ENCODE assay signal across 26 cellular contexts in the genomic region with DNA sequence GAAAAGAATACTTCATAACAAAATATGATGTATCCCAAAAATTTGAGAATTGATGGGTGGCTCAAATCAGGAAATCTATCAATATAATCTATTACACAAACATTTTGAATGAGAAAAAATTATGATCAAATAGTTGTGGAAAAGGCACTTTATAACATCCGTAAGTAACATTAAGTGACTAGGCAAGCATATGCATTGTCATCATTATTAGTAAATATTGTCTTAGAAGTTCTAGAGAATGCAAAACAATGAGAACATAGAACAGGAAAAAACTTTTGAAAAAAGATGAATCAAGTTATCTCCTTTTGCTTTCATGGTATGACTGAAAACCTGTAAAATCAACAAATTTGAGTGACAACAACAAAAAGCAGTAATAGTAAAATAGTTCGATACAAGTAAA. TPM values are rescaled to one million over a fixed set of nuclear protein-coding genes. Genes with fewer than 3 reads are reported as not detected.
DNase-seq lines count a peak whose midpoint lies in the region; ATAC-seq, FAIRE-seq and TF ChIP-seq lines count a peak whose summit lies in the region.
"Had no signal": no experiment of that assay in that cellular context is flagged by ENCODE, and none has a peak within 500 bp of the region (broad histone marks: within the 10 kb centered on the region; RNA-seq: fewer than 3 reads in every experiment).

No MANE protein-coding gene starts in this region.

- H4K20me1 ChIP-seq in HepG2 (ENCODE audit: insufficient read depth, low read length) = no peaks in the 10 kb centered on the region
- no peaks in the 10 kb centered on the region for H4K20me1 ChIP-seq in K562 (replicated peaks; ENCODE audit: control insufficient read depth, insufficient read depth, low read length)
- H4K20me1 ChIP-seq: BLaER1 had no signal

- H3K4me3 ChIP-seq in HepG2 (replicated peaks in 1 of 3; ENCODE audit: insufficient read depth in 1 of 3, low read depth in 2 of 3, low read length in 3 of 3) = no peak overlapping the region
- H3K4me3 ChIP-seq in right lobe of liver = no peak overlapping the region
- H3K4me3 ChIP-seq in K562 = no peak overlapping the region
- H3K4me3 ChIP-seq in transverse colon = no peak overlapping the region
- H3K4me3 ChIP-seq: BLaER1, GM12878 had no signal

- no peak overlapping the region for H3K27ac ChIP-seq in HepG2 (ENCODE audit: extremely low read length, insufficient read depth, low read length)
- H3K27ac ChIP-seq in right lobe of liver = no peak overlapping the region
- no peak overlapping the region for H3K27ac ChIP-seq in K562 (ENCODE audit: extremely low read depth, low read depth, low read length)
- H3K27ac ChIP-seq in transverse colon = no peak overlapping the region
- H3K27ac ChIP-seq: 22Rv1, BLaER1 had no signal

- no peaks in the 10 kb centered on the region for H3K9me1 ChIP-seq in K562 (ENCODE audit: control insufficient read depth, insufficient read depth, low read length)

- TF ChIP-seq EP300 in HepG2 (IDR thresholded peaks at IDR 0.05; ENCODE audit: low read depth in 2 of 2, low read length in 2 of 2) = no peak
- TF ChIP-seq EP300 in HepG2 (CRISPR knock-in tag; IDR thresholded peaks at IDR 0.05; ENCODE audit: borderline replicate concordance) = no peak
- TF ChIP-seq EP300 in K562 (IDR thresholded peaks at IDR 0.05; ENCODE audit: low read length) = no peak
- no peak for TF ChIP-seq EP300 in transverse colon (IDR thresholded peaks at IDR 0.05; ENCODE audit: low read depth)

- in situ Hi-C loops in HepG2 (cut with HindIII; ENCODE audit: extremely low pct_ligation_motif_present, low pct_unique_long_range_greater_than_20kb) (no loop called here), K562 (cut with MboI) (no loop called here), transverse colon (cut with MboI; ENCODE audit: low pct_ligation_motif_present in 1 of 4, low pct_unique_long_range_greater_than_20kb in 1 of 4, low sequenced_read_pairs in 3 of 4) (loop anchor here in 1 of 4 donors (10.0 kb wide), 1 partner anchor 62 kb away; no protein-coding TSS in a partner anchor)

- H3K36me3 ChIP-seq in HepG2 (replicated peaks in 1 of 2; ENCODE audit: control insufficient read depth in 1 of 2, insufficient read depth in 2 of 2, low read length in 2 of 2) (no peaks in the 10 kb centered on the region), right lobe of liver (no peaks in the 10 kb centered on the region), K562 (ENCODE audit: control insufficient read depth, insufficient read depth, low read length) (no peaks in the 10 kb centered on the region), transverse colon (no peaks in the 10 kb centered on the region)
- H3K36me3 ChIP-seq: BE2C, BLaER1 had no signal

- no peaks in the 10 kb centered on the region for H3K27me3 ChIP-seq in HepG2 (ENCODE audit: control insufficient read depth in 1 of 2, insufficient read depth in 2 of 2, low read length in 2 of 2)
- no peaks in the 10 kb centered on the region for H3K27me3 ChIP-seq in right lobe of liver
- H3K27me3 ChIP-seq in K562 (ENCODE audit: control insufficient read depth in 2 of 2, insufficient read depth in 2 of 2, low read length in 2 of 2) = no peaks in the 10 kb centered on the region
- no peaks in the 10 kb centered on the region for H3K27me3 ChIP-seq in transverse colon
- H3K27me3 ChIP-seq: BLaER1 had no signal

- POLR2A ChIA-PET in HepG2 (lab: Yijun Ruan, JAX) (no interaction called here), K562 (lab: Yijun Ruan, JAX) (no interaction called here)

- H3K4me1 ChIP-seq in HepG2 (ENCODE audit: insufficient read depth, low read length) = no peaks in the 10 kb centered on the region
- H3K4me1 ChIP-seq in right lobe of liver = no peaks in the 10 kb centered on the region
- H3K4me1 ChIP-seq in K562 (replicated peaks in 1 of 2; ENCODE audit: control insufficient read depth in 2 of 2, insufficient read depth in 2 of 2, low read length in 2 of 2) = peaks cover 0 to 23% of the 10 kb centered on the region in 2 experiments; a peak in 2 of 5 replicates
- H3K4me1 ChIP-seq in transverse colon = no peaks in the 10 kb centered on the region
- H3K4me1 ChIP-seq: BE2C, BLaER1 had no signal

- ATAC-seq in HepG2 (no peak), right lobe of liver (no peak), K562 (no peak)
- ATAC-seq: GM12878 had no signal

- CTCF ChIA-PET in HepG2 (lab: Yijun Ruan, JAX; ENCODE audit: low intra/inter-chr PET ratio, low total read pairs) (no interaction called here), K562 (lab: Yijun Ruan, JAX; ENCODE audit: low intra/inter-chr PET ratio) (no interaction called here)

- intact Hi-C loops in HepG2 (cut with micrococcal nuclease; ENCODE audit: unreplicated experiment) (loop anchor here (5.0 kb wide), 1 partner anchor 750 kb away; no protein-coding TSS in a partner anchor), right lobe of liver (cut with DNase I) (no loop called here), K562 (cut with micrococcal nuclease) (no loop called here), transverse colon (cut with DNase I; ENCODE audit: low total_unique reads) (no loop called here)

- no peak overlapping the region for H3K4me2 ChIP-seq in HepG2 (ENCODE audit: low read depth, low read length)
- no peak overlapping the region for H3K4me2 ChIP-seq in K562 (ENCODE audit: insufficient read depth, low read length)
- H3K4me2 ChIP-seq: BLaER1 had no signal

- no peak overlapping the region for H2AFZ ChIP-seq in HepG2 (ENCODE audit: low read length)
- H2AFZ ChIP-seq in K562 (ENCODE audit: low read depth, low read length) = no peak overlapping the region

- 45% methylated on average over 2 of the region's 2 CpGs for WGBS in HepG2 (ENCODE audit: low lambda C conversion rate)
- WGBS in right lobe of liver (ENCODE audit: insufficient coverage, low coverage, low lambda C conversion rate, missing lambda C conversion rate) = 65% methylated on average over 2 of the region's 2 CpGs
- WGBS in K562 (ENCODE audit: insufficient coverage, low coverage, missing lambda C conversion rate) = 94% methylated on average over 2 of the region's 2 CpGs
- WGBS in transverse colon (ENCODE audit: low coverage in 1 of 2), 2 donors = 69 to 86% methylated on average over 2 of the region's 2 CpGs

- TF ChIP-seq CTCF in HepG2 (CRISPR knock-in tag; IDR thresholded peaks at IDR 0.05) = no peak
- no peak for TF ChIP-seq CTCF in right lobe of liver (IDR thresholded peaks at IDR 0.05)
- TF ChIP-seq CTCF in K562 (IDR thresholded peaks at IDR 0.05 in 2 of 3, conservative IDR thresholded peaks at IDR 0.05 in 1 of 3; ENCODE audit: insufficient read depth in 2 of 3, low read depth in 1 of 3, low read length in 3 of 3) = no peak
- no peak for TF ChIP-seq CTCF in transverse colon (IDR thresholded peaks at IDR 0.05)

- no peaks in the 10 kb centered on the region for H3K79me2 ChIP-seq in HepG2 (ENCODE audit: insufficient read depth, low read length)
- H3K79me2 ChIP-seq in K562 (ENCODE audit: control insufficient read depth, insufficient read depth, low read length) = no peaks in the 10 kb centered on the region

- FAIRE-seq in HepG2 (lab: Jason Lieb, UNC) (no peak), K562 (lab: Jason Lieb, UNC) (no peak)
- FAIRE-seq: GM12878, GM12892, GM18507 had no signal

- no peaks in the 10 kb centered on the region for H3K9me3 ChIP-seq in HepG2 (ENCODE audit: low read length)
- no peaks in the 10 kb centered on the region for H3K9me3 ChIP-seq in right lobe of liver
- no peaks in the 10 kb centered on the region for H3K9me3 ChIP-seq in K562 (replicated peaks; ENCODE audit: control insufficient read depth, insufficient read depth, low read depth, low read length)
- H3K9me3 ChIP-seq in transverse colon = no peaks in the 10 kb centered on the region
- H3K9me3 ChIP-seq: BE2C, BLaER1 had no signal

- DNase-seq in HepG2 (ENCODE audit: low spot score) (no peak), right lobe of liver (no peak), K562 (ENCODE audit: extremely low read depth in 1 of 4, low spot score in 3 of 4) (no peak), transverse colon (no peak), anterior cingulate cortex (lab: John Stamatoyannopoulos, UW) (no peak)
- DNase-seq: ACHN; BE2C; C1 segment of cervical spinal cord; CD4-positive, alpha-beta memory T cell; CD4-positive, CD25-positive, alpha-beta regulatory T cell; CD8-positive, alpha-beta memory T cell; COR-L47; DMS 273 treated with DMSO at 0.1 percent for 48 hours; DMS153; DMS53; DMS79; DND-41; EL; GDM1 had no signal

- TF ChIP-seq POLR2A in HepG2 (IDR thresholded peaks at IDR 0.05; ENCODE audit: insufficient read depth in 1 of 2, low read depth in 2 of 2, low read length in 2 of 2) (no peak), right lobe of liver (IDR thresholded peaks at IDR 0.05) (no peak), K562 (conservative IDR thresholded peaks at IDR 0.05) (no peak), transverse colon (IDR thresholded peaks at IDR 0.05) (no peak)

- BruUV-seq in HepG2 (replicated peaks; lab: Mats Ljungman, UMichigan) (no TSS peak), K562 (replicated peaks; lab: Mats Ljungman, UMichigan) (no TSS peak)

- no peak overlapping the region for H3K9ac ChIP-seq in HepG2 (ENCODE audit: insufficient read depth, low read depth, low read length)
- no peak overlapping the region for H3K9ac ChIP-seq in K562 (ENCODE audit: insufficient read depth in 1 of 2, low read depth in 2 of 2, low read length in 2 of 2)
- H3K9ac ChIP-seq: BLaER1 had no signal

- no peak for TF ChIP-seq RAD21 in HepG2 (CRISPR knock-in tag; IDR thresholded peaks at IDR 0.05)
- no peak for TF ChIP-seq RAD21 in K562 (CRISPR knock-in tag; conservative IDR thresholded peaks at IDR 0.05 in 1 of 2, IDR thresholded peaks at IDR 0.05 in 1 of 2)

RNA-seq across cellular contexts. Expression of a gene that starts 42.9 kb away (rescaled TPM):
- not detected in 2 replicates for total RNA-seq in HepG2 (2016; rRNA removed; fragmentation: Illumina TruSeq; extraction: Trizol)
- total RNA-seq in HepG2 (2016; cell fraction: cytosol; rRNA removed; fragmentation: Illumina TruSeq; extraction: Trizol; ENCODE audit: low read depth) = not detected in 2 replicates
- not detected in 2 replicates for total RNA-seq in HepG2 (2016; cell fraction: insoluble cytoplasmic fraction; rRNA removed; fragmentation: Illumina TruSeq; extraction: Trizol)
- not detected in 2 replicates for total RNA-seq in HepG2 (2016; cell fraction: membrane; rRNA removed; fragmentation: Illumina TruSeq; extraction: Trizol)
- not detected in 2 replicates for total RNA-seq in HepG2 (2016; cell fraction: nucleus; rRNA removed; fragmentation: Illumina TruSeq; extraction: Trizol)
- polyA plus RNA-seq in HepG2 (2011; rRNA removed) = not detected in 2 replicates
- polyA plus RNA-seq in HepG2 (2011; cell fraction: cytosol; rRNA removed) = not detected in 2 replicates
- polyA plus RNA-seq in HepG2 (2011; cell fraction: nucleus; rRNA removed) = not detected in 2 replicates
- 0.05 TPM in 1 of 2 replicates, not detected in the other for polyA plus RNA-seq in HepG2 (2012)
- polyA plus RNA-seq in HepG2 (2016; cell fraction: cytosol; fragmentation: Illumina TruSeq; extraction: Trizol; ENCODE audit: low read depth) = not detected in 2 replicates
- polyA plus RNA-seq in HepG2 (2016; cell fraction: insoluble cytoplasmic fraction; fragmentation: Illumina TruSeq; extraction: Trizol; ENCODE audit: low read depth) = not detected in 2 replicates
- not detected in 2 replicates for polyA plus RNA-seq in HepG2 (2016; cell fraction: membrane; fragmentation: Illumina TruSeq; extraction: Trizol; ENCODE audit: low read depth)
- polyA plus RNA-seq in HepG2 (2016; cell fraction: nucleus; fragmentation: Illumina TruSeq; extraction: Trizol; ENCODE audit: insufficient read depth, low read depth) = not detected in 2 replicates
- not detected in 2 replicates for polyA minus RNA-seq in HepG2 (2011; rRNA and poly(A)+ RNA removed; ENCODE audit: low replicate concordance)
- polyA minus RNA-seq in HepG2 (2011; cell fraction: cytosol; rRNA and poly(A)+ RNA removed) = not detected in 2 replicates
- polyA minus RNA-seq in HepG2 (2011; cell fraction: nucleus; rRNA and poly(A)+ RNA removed) = not detected in 2 replicates
- total RNA-seq in right lobe of liver = 10 to 100 TPM in 4 of 6 experiments, 1 to 10 TPM in 2; 2.5 to 17.4 (median 11.2) TPM
- not detected in 2 replicates for total RNA-seq in K562 (2011; cell fraction: chromatin; rRNA removed; ENCODE audit: low replicate concordance)
- total RNA-seq in K562 (2011; cell fraction: nucleolus; rRNA removed) = not detected in 2 replicates
- not detected in 2 replicates for total RNA-seq in K562 (2011; cell fraction: nucleoplasm; rRNA removed)
- 0.04 TPM in 1 of 2 replicates, not detected in the other for total RNA-seq in K562 (2014; rRNA removed)
- not detected in 2 replicates for total RNA-seq in K562 (2014; rRNA removed; fragmentation: Illumina TruSeq; extraction: Trizol)
- total RNA-seq in K562 (2015; rRNA removed; fragmentation: Illumina TruSeq; extraction: Trizol) = not detected in 2 replicates
- 0.09 and 0.13 TPM in 2 replicates for total RNA-seq in K562 (2021)
- polyA plus RNA-seq in K562 (2011; rRNA removed) = not detected in 2 replicates
- polyA plus RNA-seq in K562 (2011; cell fraction: cytosol; rRNA removed) = not detected in 2 replicates
- not detected in 2 replicates for polyA plus RNA-seq in K562 (2011; cell fraction: nucleus; rRNA removed)
- polyA plus RNA-seq in K562 (2012) = not detected in 2 replicates
- not detected in 2 replicates for polyA plus RNA-seq in K562 (2014; fragmentation: Illumina TruSeq; extraction: Trizol)
- polyA plus RNA-seq in K562 (2014; fragmentation: Nextera tagmentation; extraction: Ambion mirVana) = under 1 TPM in 1 of 2 experiments, not detected in 1; 0.04 TPM
- not detected in 2 replicates for polyA plus RNA-seq in K562 (2014; rRNA removed)
- not detected in 2 replicates for polyA minus RNA-seq in K562 (2011; rRNA and poly(A)+ RNA removed)
- polyA minus RNA-seq in K562 (2011; cell fraction: cytosol; rRNA and poly(A)+ RNA removed) = not detected in 2 replicates
- not detected in 2 replicates for polyA minus RNA-seq in K562 (2011; cell fraction: nucleus; rRNA and poly(A)+ RNA removed)
- total RNA-seq in transverse colon = 1 to 10 TPM; 1.5 to 8.4 (median 5.1) TPM
- total RNA-seq: CD4-positive, alpha-beta memory T cell; CD4-positive, CD25-positive, alpha-beta regulatory T cell; G401 had no signal
- polyA plus RNA-seq: CD14-positive monocyte; CD4-positive, alpha-beta memory T cell; CD4-positive, CD25-positive, alpha-beta regulatory T cell had no signal
